27 cellular contexts compared by ENCODE assay signal in the genomic region with DNA sequence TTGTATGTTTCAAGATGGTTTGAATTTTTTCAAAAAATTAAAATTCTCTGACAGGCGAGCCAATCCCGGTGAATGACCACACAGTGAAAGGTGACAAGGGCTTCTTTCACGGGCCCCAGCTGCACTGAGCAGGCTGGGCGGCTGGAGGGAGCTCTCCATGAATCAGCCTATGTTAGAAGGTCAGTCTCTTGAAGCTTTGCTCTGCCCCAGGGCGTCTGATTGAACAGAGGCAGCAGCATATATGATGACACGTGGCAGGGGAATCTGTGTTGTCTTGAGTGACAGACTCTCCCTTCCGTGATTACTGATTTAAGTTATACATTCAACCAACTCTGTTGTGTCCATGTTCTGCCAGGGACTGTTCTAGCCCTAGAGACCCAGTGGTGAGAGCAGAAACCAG. TPM values are rescaled to one million over a fixed set of nuclear protein-coding genes. Genes with fewer than 3 reads are reported as not detected.
DNase-seq lines count a peak whose midpoint lies in the region; TF ChIP-seq lines count a peak whose summit lies in the region.
"Had no signal": no experiment of that assay in that cellular context is flagged by ENCODE, and none has a peak within 500 bp of the region (broad histone marks: within the 10 kb centered on the region; RNA-seq: fewer than 3 reads in every experiment).

No MANE protein-coding gene starts in this region.

- no peaks in the 10 kb centered on the region for H3K79me2 ChIP-seq in smooth muscle cell (ENCODE audit: low read depth)

- TF ChIP-seq POLR2A in suprapubic skin (IDR thresholded peaks at IDR 0.05): no peak

- H3K27me3 Mint-ChIP-seq in neural crest cell (ENCODE audit: low read depth): no peaks in the 10 kb centered on the region

- 71% methylated on average over 7 of the region's 7 CpGs for WGBS in smooth muscle cell (ENCODE audit: low lambda C conversion rate)
- WGBS in suprapubic skin: 78% methylated on average over 7 of the region's 7 CpGs

- no peak overlapping the region for H3K4me2 ChIP-seq in smooth muscle cell

- H3K4me1 Mint-ChIP-seq in neural crest cell: peaks cover 20% of the 10 kb centered on the region
- H3K4me1 Mint-ChIP-seq: nephron had no signal

- peak overlapping the region; percentile 8 for H3K27ac Mint-ChIP-seq in neural crest cell (ENCODE audit: unreplicated experiment)
- H3K27ac Mint-ChIP-seq: activated naive CD4-positive, alpha-beta T cell treated with anti-CD3 and anti-CD28 coated beads for 36 hours; CD4-positive, alpha-beta T cell; nephron; T-helper 1 cell treated with Interleukin-12 subunit alpha and Interleukin-12 subunit beta and Interleukin-4 antibody, amounts not matched to agents 30 μg/mL and 1 μg/mL, for 36 hours had no signal

- H3K4me3 Mint-ChIP-seq in neural crest cell: peak overlapping the region; percentile 9
- H3K4me3 Mint-ChIP-seq: activated naive CD4-positive, alpha-beta T cell treated with anti-CD3 and anti-CD28 coated beads for 36 hours; CD4-positive, alpha-beta T cell; nephron; T-helper 1 cell treated with Interleukin-12 subunit alpha and Interleukin-12 subunit beta and Interleukin-4 antibody, amounts not matched to agents 30 μg/mL and 1 μg/mL, for 36 hours had no signal

- H3K36me3 Mint-ChIP-seq in neural crest cell (ENCODE audit: low read depth): no peaks in the 10 kb centered on the region

- DNase-seq in Ammon's horn (ENCODE audit: low spot score) (peak; percentile 70), anterior cingulate cortex (lab: John Stamatoyannopoulos, UW) (peak in 30 of 58 donors; percentile 4 to 75 (median 34)), foreskin melanocyte (peak; percentile 88), neural crest cell (ENCODE audit: low read depth, low spot score) (no peak), MG63 (no peak), smooth muscle cell (lab: John Stamatoyannopoulos, UW; ENCODE audit: unreplicated experiment) (no peak), suprapubic skin (ENCODE audit: low spot score in 2 of 2) (no peak), KG1 (lab: John Stamatoyannopoulos, UW) (no peak)
- DNase-seq: activated CD4-positive, alpha-beta T cell treated with anti-CD3 and anti-CD28 coated beads, Interleukin-2, amount 50 U/mL, for 48 hours; activated naive CD4-positive, alpha-beta T cell treated with anti-CD3 and anti-CD28 coated beads for 36 hours; CD4-positive, alpha-beta T cell; cortex of kidney; EL; IMR-90; kidney; mucosa of descending colon; NCI-H1105 treated with DMSO at 0.1 percent for 48 hours; NCI-H2029; NCI-H2227 treated with DMSO at 0.1 percent for 48 hours; NCI-H69; ovary had no signal

- no peaks in the 10 kb centered on the region for H4K20me1 ChIP-seq in smooth muscle cell (ENCODE audit: low read depth)

- no peak overlapping the region for H3K9ac ChIP-seq in smooth muscle cell (ENCODE audit: low read depth)

- no peaks in the 10 kb centered on the region for H3K36me3 ChIP-seq in MG63
- H3K36me3 ChIP-seq in smooth muscle cell (ENCODE audit: low read depth): no peaks in the 10 kb centered on the region
- H3K36me3 ChIP-seq in suprapubic skin: no peaks in the 10 kb centered on the region
- H3K36me3 ChIP-seq: breast epithelium, esophagus muscularis mucosa, ovary had no signal

- H3K4me1 ChIP-seq in smooth muscle cell (ENCODE audit: low read depth): no peaks in the 10 kb centered on the region
- H3K4me1 ChIP-seq in suprapubic skin: no peaks in the 10 kb centered on the region
- H3K4me1 ChIP-seq: breast epithelium, esophagus muscularis mucosa had no signal

- no peak overlapping the region for H2AFZ ChIP-seq in smooth muscle cell (ENCODE audit: low read depth)

- H3K27ac ChIP-seq in smooth muscle cell (ENCODE audit: low read depth) (no peak overlapping the region), suprapubic skin (no peak overlapping the region)
- H3K27ac ChIP-seq: breast epithelium, esophagus muscularis mucosa, ovary, SK-N-MC had no signal

- peaks cover 16% of the 10 kb centered on the region for H3K9me3 Mint-ChIP-seq in neural crest cell
- H3K9me3 Mint-ChIP-seq: CD4-positive, alpha-beta T cell; T-helper 1 cell treated with Interleukin-12 subunit alpha and Interleukin-12 subunit beta and Interleukin-4 antibody, amounts not matched to agents 30 μg/mL and 1 μg/mL, for 36 hours had no signal

- TF ChIP-seq CTCF in neural crest cell (conservative IDR thresholded peaks at IDR 0.05) (no peak), smooth muscle cell (IDR thresholded peaks at IDR 0.05; ENCODE audit: borderline replicate concordance, insufficient read depth, poor library complexity, severe bottlenecking) (no peak), suprapubic skin (IDR thresholded peaks at IDR 0.05) (no peak)

- no peaks in the 10 kb centered on the region for H3F3A ChIP-seq in smooth muscle cell (ENCODE audit: low read depth)

- H3K9me3 ChIP-seq in MG63: no peaks in the 10 kb centered on the region
- H3K9me3 ChIP-seq in smooth muscle cell (replicated peaks; ENCODE audit: low read depth): no peaks in the 10 kb centered on the region
- H3K9me3 ChIP-seq in suprapubic skin: no peaks in the 10 kb centered on the region
- H3K9me3 ChIP-seq: esophagus muscularis mucosa, mucosa of descending colon, ovary had no signal

- TF ChIP-seq EP300 in suprapubic skin (IDR thresholded peaks at IDR 0.05): no peak

- H3K27me3 ChIP-seq in MG63: 0 out of 2 replicates have a peak, but pooled peaks cover 2% of the 10 kb centered on the region
- peaks cover 6% of the 10 kb centered on the region for H3K27me3 ChIP-seq in smooth muscle cell (ENCODE audit: low read depth)
- peaks cover 23% of the 10 kb centered on the region for H3K27me3 ChIP-seq in suprapubic skin
- H3K27me3 ChIP-seq: ovary had no signal

- H3K4me3 ChIP-seq in MG63 (no peak overlapping the region), smooth muscle cell (no peak overlapping the region), suprapubic skin (no peak overlapping the region)
- H3K4me3 ChIP-seq: breast epithelium, esophagus muscularis mucosa, mucosa of descending colon, ovary, SK-N-MC had no signal

RNA-seq across cellular contexts. Expression of a gene that starts 51.5 kb away (rescaled TPM):
- total RNA-seq in neural crest cell: 1.1 and 1.5 TPM in 2 replicates
- total RNA-seq in MG63 (2014; rRNA removed; shearing (Covaris generic); ENCODE audit: low replicate concordance): 19.2 TPM in 1 of 2 replicates, not detected in the other
- 0.81 and 1.2 TPM in 2 replicates for total RNA-seq in smooth muscle cell
- 1.1 and 2.6 TPM in 2 replicates for polyA plus RNA-seq in smooth muscle cell
- total RNA-seq in suprapubic skin: 10 to 100 TPM in 3 of 4 donors, 1 to 10 TPM in 1; 6.1 to 15.1 (median 12.9) TPM
- total RNA-seq: frontal cortex had no signal

Comparison
In these comparisons a context has a peak if more than half of its experiments do, and no peak if none do; other contexts are left out.
1. DNase-seq: peak in Ammon's horn (single experiment), anterior cingulate cortex (30 of 58) and foreskin melanocyte (single experiment); none in neural crest cell (single experiment), MG63 (single experiment), smooth muscle cell (single experiment), suprapubic skin (0 of 2) and KG1 (single experiment).